Comparison of ENCODE assay signal across 17 cellular contexts in the genomic region with DNA sequence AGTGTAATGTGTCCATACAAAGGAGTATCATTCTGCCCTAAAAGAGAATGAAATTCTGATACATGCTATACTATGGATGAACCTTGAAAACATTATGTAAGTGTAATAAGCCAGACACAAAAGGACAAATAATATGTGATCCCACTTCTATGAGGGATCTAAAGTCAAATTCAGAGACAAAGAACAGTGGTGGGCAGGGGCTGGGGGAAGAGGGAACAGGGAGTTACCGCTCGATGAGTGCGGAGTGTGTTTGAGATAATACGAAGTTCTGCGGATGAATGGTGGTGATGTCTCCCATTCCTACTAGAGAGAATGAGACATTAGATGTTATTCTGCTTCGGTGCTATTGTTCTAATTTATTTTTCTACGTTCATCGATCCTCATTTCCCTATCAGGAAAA. TPM values are rescaled to one million over a fixed set of nuclear protein-coding genes. Genes with fewer than 3 reads are reported as not detected.
DNase-seq lines count a peak whose midpoint lies in the region; ATAC-seq, FAIRE-seq and TF ChIP-seq lines count a peak whose summit lies in the region.
"Had no signal": no experiment of that assay in that cellular context is flagged by ENCODE, and none has a peak within 500 bp of the region (broad histone marks: within the 10 kb centered on the region; RNA-seq: fewer than 3 reads in every experiment).

No MANE protein-coding gene starts in this region.

- TF ChIP-seq EP300 in GM12878 (IDR thresholded peaks at IDR 0.05; ENCODE audit: borderline replicate concordance in 1 of 2, control insufficient read depth in 1 of 2, low read depth in 2 of 2, low read length in 2 of 2) (no peak), tibial nerve (IDR thresholded peaks at IDR 0.05) (no peak)

- H3K27me3 ChIP-seq in GM12878 (replicated peaks in 1 of 2; ENCODE audit: control insufficient read depth in 2 of 2, insufficient read depth in 2 of 2, low read length in 1 of 2) (no peaks in the 10 kb centered on the region), tibial nerve (no peaks in the 10 kb centered on the region)
- H3K27me3 ChIP-seq: BE2C had no signal

- no TSS peak for BruUV-seq in GM12878 (replicated peaks; lab: Mats Ljungman, UMichigan)

- H3K9me3 ChIP-seq in GM12878 (replicated peaks; ENCODE audit: control insufficient read depth, insufficient read depth, low read length) (no peaks in the 10 kb centered on the region), tibial nerve (no peaks in the 10 kb centered on the region)
- H3K9me3 ChIP-seq: BE2C, Caco-2 had no signal

- H3K9ac ChIP-seq in GM12878 (ENCODE audit: control insufficient read depth, insufficient read depth, low read length), result no peak overlapping the region

- CTCF ChIA-PET in GM12878 (lab: Yijun Ruan, JAX), result no interaction called here

- no peak overlapping the region for H3K27ac ChIP-seq in GM12878 (ENCODE audit: control insufficient read depth, insufficient read depth)
- H3K27ac ChIP-seq in tibial nerve, result no peak overlapping the region
- H3K27ac ChIP-seq: C4-2B had no signal

- H3K79me2 ChIP-seq in GM12878 (ENCODE audit: control insufficient read depth, insufficient read depth, low read length), result no peaks in the 10 kb centered on the region

- 0 out of 2 replicates have a peak, but pooled peaks cover 3% of the 10 kb centered on the region for H4K20me1 ChIP-seq in GM12878 (ENCODE audit: control insufficient read depth, insufficient read depth)

- H3K4me3 ChIP-seq in GM12878, result no peak overlapping the region
- no peak overlapping the region for H3K4me3 ChIP-seq in tibial nerve

- RAD21 ChIA-PET in GM12878 (lab: Charles Lee; ENCODE audit: unreplicated experiment), result no interaction called here

- H3K36me3 Mint-ChIP-seq in activated naive CD4-positive, alpha-beta T cell treated with anti-CD3 and anti-CD28 coated beads, Interleukin-2, amount 50 U/mL, for 72 hours, result peaks cover 6 to 19% of the 10 kb centered on the region in 2 donors
- H3K36me3 Mint-ChIP-seq in neural crest cell (ENCODE audit: low read depth), result peaks cover 27% of the 10 kb centered on the region

- no peaks in the 10 kb centered on the region for H3K9me3 Mint-ChIP-seq in activated naive CD4-positive, alpha-beta T cell treated with anti-CD3 and anti-CD28 coated beads, Interleukin-2, amount 50 U/mL, for 72 hours
- H3K9me3 Mint-ChIP-seq in neural crest cell, result peaks cover 3% of the 10 kb centered on the region
- H3K9me3 Mint-ChIP-seq: CD8-positive, alpha-beta memory T cell; H9 had no signal

- intact Hi-C loops in GM12878 (cut with micrococcal nuclease; ENCODE audit: unreplicated experiment), result no loop called here

- TF ChIP-seq CTCF in GM12878 (IDR thresholded peaks at IDR 0.05 in 2 of 3, conservative IDR thresholded peaks at IDR 0.05 in 1 of 3; ENCODE audit: control insufficient read depth in 2 of 3, extremely low read depth in 1 of 3, insufficient read depth in 1 of 3, low read depth in 3 of 3, low read length in 3 of 3) (no peak), neural crest cell (conservative IDR thresholded peaks at IDR 0.05) (no peak), tibial nerve (IDR thresholded peaks at IDR 0.05) (no peak)

- in situ Hi-C loops in GM12878 (cut with MboI), result no loop called here

- WGBS in GM12878 (ENCODE audit: insufficient coverage, insufficient replicate concordance, low lambda C conversion rate, missing lambda C conversion rate), result 97% methylated on average over 8 of the region's 8 CpGs
- 89 to 94% methylated on average over 8 of the region's 8 CpGs for WGBS in tibial nerve, 2 donors

- peaks cover 6% of the 10 kb centered on the region; the same call in 1 of the 2 replicates for H3K4me1 ChIP-seq in GM12878 (ENCODE audit: control insufficient read depth, insufficient read depth, low read length)
- no peaks in the 10 kb centered on the region for H3K4me1 ChIP-seq in tibial nerve
- H3K4me1 ChIP-seq: BE2C, Caco-2 had no signal

- H3K36me3 ChIP-seq in GM12878 (ENCODE audit: control insufficient read depth in 2 of 2, insufficient read depth in 2 of 2, low read length in 1 of 2), result peaks cover 20 to 28% of the 10 kb centered on the region in 2 experiments
- H3K36me3 ChIP-seq in tibial nerve, result peaks cover 0 to 48% (median 0%) of the 10 kb centered on the region in 3 donors

- H3K4me1 Mint-ChIP-seq in neural crest cell, result peaks cover 12% of the 10 kb centered on the region

- DNase-seq in activated naive CD4-positive, alpha-beta T cell treated with anti-CD3 and anti-CD28 coated beads, Interleukin-2, amount 50 U/mL, for 72 hours (ENCODE audit: low spot score in 2 of 2), result no peak
- no peak for DNase-seq in activated naive CD4-positive, alpha-beta T cell treated with Interleukin-2 at 50 U/mL for 16 hours
- no peak for DNase-seq in GM12878 (ENCODE audit: low read depth, low spot score)
- no peak for DNase-seq in neural crest cell (ENCODE audit: low read depth, low spot score)
- no peak for DNase-seq in tibial nerve (ENCODE audit: low spot score in 2 of 2)
- no peak for DNase-seq in activated gamma-delta T cell (lab: John Stamatoyannopoulos, UW)
- DNase-seq: BE2C; Caco-2; CD8-positive, alpha-beta memory T cell; DND-41; GDM1; GOT3; H9 had no signal

- H3K27me3 Mint-ChIP-seq in neural crest cell (ENCODE audit: low read depth), result no peaks in the 10 kb centered on the region

- TF ChIP-seq RAD21 in GM12878 (IDR thresholded peaks at IDR 0.05; ENCODE audit: insufficient read depth, low read depth, low read length), result no peak

- SMC1A ChIA-PET in GM12878 (lab: Charles Lee; ENCODE audit: uncharacterized antibody, unreplicated experiment), result no interaction called here

- ATAC-seq in activated naive CD4-positive, alpha-beta T cell treated with anti-CD3 and anti-CD28 coated beads, Interleukin-2, amount 50 U/mL, for 72 hours, result no peak
- no peak; the same call in 2 of the 3 replicates for ATAC-seq in GM12878
- ATAC-seq in GM21529 (IDR thresholded peaks at IDR 0.05; ENCODE audit: unreplicated experiment), result no peak

- no peak overlapping the region for H3K4me3 Mint-ChIP-seq in neural crest cell
- H3K4me3 Mint-ChIP-seq: CD8-positive, alpha-beta memory T cell; H9 had no signal

- peak overlapping the region; percentile 24 to 61 for H3K27ac Mint-ChIP-seq in activated naive CD4-positive, alpha-beta T cell treated with anti-CD3 and anti-CD28 coated beads, Interleukin-2, amount 50 U/mL, for 72 hours
- H3K27ac Mint-ChIP-seq in neural crest cell (ENCODE audit: unreplicated experiment), result peak overlapping the region; percentile 54

- FAIRE-seq in GM12878 (lab: Jason Lieb, UNC), result no peak
- FAIRE-seq: A204.1, GM18507 had no signal

- H2AFZ ChIP-seq in GM12878 (ENCODE audit: control insufficient read depth, low read depth, low read length), result no peak overlapping the region

- no peak overlapping the region for H3K4me2 ChIP-seq in GM12878 (ENCODE audit: control insufficient read depth, insufficient read depth)

- POLR2A ChIA-PET in GM12878 (lab: Charles Lee), result no interaction called here

- 0 out of 2 replicates have a peak, but pooled peaks have one; percentile 41 for TF ChIP-seq POLR2A in GM12878 (IDR thresholded peaks at IDR 0.05; ENCODE audit: low read depth, low read length)
- no peak for TF ChIP-seq POLR2A in tibial nerve (IDR thresholded peaks at IDR 0.05)

TF ChIP-seq in GM12878, 131 proteins besides CTCF, POLR2A, EP300 and RAD21 (continues in another document):
- TF ChIP-seq, protein P1, sequence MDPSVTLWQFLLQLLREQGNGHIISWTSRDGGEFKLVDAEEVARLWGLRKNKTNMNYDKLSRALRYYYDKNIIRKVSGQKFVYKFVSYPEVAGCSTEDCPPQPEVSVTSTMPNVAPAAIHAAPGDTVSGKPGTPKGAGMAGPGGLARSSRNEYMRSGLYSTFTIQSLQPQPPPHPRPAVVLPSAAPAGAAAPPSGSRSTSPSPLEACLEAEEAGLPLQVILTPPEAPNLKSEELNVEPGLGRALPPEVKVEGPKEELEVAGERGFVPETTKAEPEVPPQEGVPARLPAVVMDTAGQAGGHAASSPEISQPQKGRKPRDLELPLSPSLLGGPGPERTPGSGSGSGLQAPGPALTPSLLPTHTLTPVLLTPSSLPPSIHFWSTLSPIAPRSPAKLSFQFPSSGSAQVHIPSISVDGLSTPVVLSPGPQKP (IDR thresholded peaks at IDR 0.05; ENCODE audit: low read depth, low read length), result no peak
- TF ChIP-seq KLF5 (IDR thresholded peaks at IDR 0.05; ENCODE audit: partially characterized antibody), result no peak
- TF ChIP-seq, protein P2, sequence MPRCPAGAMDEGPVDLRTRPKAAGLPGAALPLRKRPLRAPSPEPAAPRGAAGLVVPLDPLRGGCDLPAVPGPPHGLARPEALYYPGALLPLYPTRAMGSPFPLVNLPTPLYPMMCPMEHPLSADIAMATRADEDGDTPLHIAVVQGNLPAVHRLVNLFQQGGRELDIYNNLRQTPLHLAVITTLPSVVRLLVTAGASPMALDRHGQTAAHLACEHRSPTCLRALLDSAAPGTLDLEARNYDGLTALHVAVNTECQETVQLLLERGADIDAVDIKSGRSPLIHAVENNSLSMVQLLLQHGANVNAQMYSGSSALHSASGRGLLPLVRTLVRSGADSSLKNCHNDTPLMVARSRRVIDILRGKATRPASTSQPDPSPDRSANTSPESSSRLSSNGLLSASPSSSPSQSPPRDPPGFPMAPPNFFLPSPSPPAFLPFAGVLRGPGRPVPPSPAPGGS (IDR thresholded peaks at IDR 0.05; ENCODE audit: borderline replicate concordance, insufficient read depth, low read depth, low read length, poor library complexity, severe bottlenecking), result peak; percentile 50
- TF ChIP-seq SMARCA5 (IDR thresholded peaks at IDR 0.05), result no peak

RNA-seq across cellular contexts. Expression of a gene that starts 46.1 kb away (rescaled TPM):
- total RNA-seq in activated naive CD4-positive, alpha-beta T cell treated with anti-CD3 and anti-CD28 coated beads, Interleukin-2, amount 50 U/mL, for 72 hours, result 1 to 10 TPM; 1.1 to 1.6 TPM
- 0.54 TPM in 1 of 2 replicates, not detected in the other for total RNA-seq in GM12878 (2013; cell fraction: nucleolus; rRNA removed)
- total RNA-seq in GM12878 (2014; rRNA removed), result under 0.01 TPM in 1 of 2 replicates, not detected in the other
- total RNA-seq in GM12878 (2014; rRNA removed; fragmentation: Illumina TruSeq; extraction: Trizol), result 0.09 TPM in 1 of 2 replicates, not detected in the other
- total RNA-seq in GM12878 (2021), result 0.08 TPM in 1 of 2 replicates, not detected in the other
- not detected for polyA plus RNA-seq in GM12878 (2011; ENCODE audit: low read depth)
- polyA plus RNA-seq in GM12878 (2011; rRNA removed), result 0.05 and 0.13 TPM in 2 replicates
- polyA plus RNA-seq in GM12878 (2011; cell fraction: cytosol; rRNA removed), result 0.03 TPM in 1 of 2 replicates, not detected in the other
- polyA plus RNA-seq in GM12878 (2011; cell fraction: nucleus; rRNA removed), result 0.20 and 0.33 TPM in 2 replicates
- polyA plus RNA-seq in GM12878 (2012), result 0.30 and 0.38 TPM in 2 replicates
- 0.07 TPM in 1 of 2 replicates, not detected in the other for polyA plus RNA-seq in GM12878 (2014; fragmentation: Illumina TruSeq; extraction: Trizol)
- under 1 TPM; 0.04 to 0.19 TPM for polyA plus RNA-seq in GM12878 (2014; fragmentation: Nextera tagmentation; extraction: Ambion mirVana)
- not detected in 2 replicates for polyA plus RNA-seq in GM12878 (2014; rRNA removed)
- not detected for polyA plus RNA-seq in GM12878 (2016; fragmentation: Nextera tagmentation; extraction: Ambion mirVana)
- 0.07 TPM in 1 of 2 replicates, not detected in the other for polyA minus RNA-seq in GM12878 (2011; rRNA and poly(A)+ RNA removed)
- polyA minus RNA-seq in GM12878 (2011; cell fraction: cytosol; rRNA and poly(A)+ RNA removed), result not detected in 2 replicates
- polyA minus RNA-seq in GM12878 (2011; cell fraction: nucleus; rRNA and poly(A)+ RNA removed), result 0.19 and 0.24 TPM in 2 replicates
- total RNA-seq in neural crest cell, result 0.28 and 0.71 TPM in 2 replicates
- 10 to 100 TPM; 25.1 to 44.6 (median 36.3) TPM for total RNA-seq in tibial nerve

Comparison
In these comparisons a context has a peak if more than half of its experiments do, and no peak if none do; other contexts are left out.
1. RNA of a gene that starts 46.1 kb away (total RNA-seq): 25.1 to 44.6 TPM in tibial nerve; 1.1 to 1.6 TPM in activated naive CD4-positive, alpha-beta T cell treated with anti-CD3 and anti-CD28 coated beads, Interleukin-2, amount 50 U/mL, for 72 hours, 0.28 to 0.71 TPM in neural crest cell and under 0.01 to 0.54 TPM in GM12878; every median in the first group is over 4 times any median in the second.